ENCODE assay signal across 8 cellular contexts in the genomic region with DNA sequence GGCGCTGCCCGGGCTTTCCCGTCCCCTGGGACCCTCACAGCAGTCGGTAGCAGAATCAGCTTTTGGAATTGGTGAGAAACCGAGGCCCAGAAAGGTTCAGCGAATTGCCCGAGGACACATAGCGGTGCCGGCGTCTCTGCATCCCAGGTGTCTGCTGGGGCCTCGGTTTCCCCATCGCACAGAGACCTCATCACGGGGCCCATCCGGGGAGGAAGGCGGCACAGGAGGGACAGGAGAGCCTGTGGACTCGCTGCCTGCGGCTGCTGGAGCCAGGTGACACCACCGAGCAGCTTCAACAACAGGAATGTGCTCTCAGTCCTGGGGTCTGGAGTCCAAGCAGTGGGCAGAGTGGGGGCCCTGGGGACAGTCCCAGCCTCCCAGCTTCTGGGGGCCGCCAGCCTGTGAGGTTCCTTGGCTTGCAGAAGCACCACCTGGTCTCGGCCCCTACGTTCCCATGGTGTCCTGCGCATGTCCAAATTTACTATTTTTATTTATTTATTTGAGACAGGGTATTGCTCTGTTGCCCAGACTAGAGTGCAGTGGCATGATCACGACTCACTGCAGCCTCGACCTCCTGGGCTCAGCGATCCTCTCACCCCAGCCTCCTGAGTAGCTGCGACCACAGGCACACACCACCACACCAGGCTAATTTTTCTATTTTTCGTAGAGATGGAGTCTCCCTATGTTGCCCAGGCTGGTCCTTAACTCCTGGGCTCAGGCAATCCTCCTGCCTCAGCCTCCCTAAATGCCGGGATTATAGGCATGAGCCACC. TPM values are rescaled to one million over a fixed set of nuclear protein-coding genes. Genes with fewer than 3 reads are reported as not detected.
DNase-seq lines count a peak whose midpoint lies in the region; ATAC-seq and TF ChIP-seq lines count a peak whose summit lies in the region.

No MANE protein-coding gene starts in this region.

- H3K4me3 ChIP-seq in right atrium auricular region (peak overlapping the region; percentile 98 to 100), breast epithelium (peak overlapping the region; percentile 69 to 88 (median 81)), muscle layer of colon (ENCODE audit: low read depth in 1 of 2, low read length in 2 of 2) (peak overlapping the region; percentile 77 to 100)

- ATAC-seq in left ventricle myocardium superior (no peak), GM18517 (IDR thresholded peaks at IDR 0.05; ENCODE audit: unreplicated experiment) (no peak), HG02759 (IDR thresholded peaks at IDR 0.05; ENCODE audit: unreplicated experiment) (no peak)

- H3K4me1 ChIP-seq in right atrium auricular region (peaks cover 0 to 30% of the 10 kb centered on the region in 2 donors), breast epithelium (peaks cover 0 to 10% of the 10 kb centered on the region in 2 donors), muscle layer of colon (ENCODE audit: insufficient read depth, low read length) (peaks cover 12% of the 10 kb centered on the region)

- no peak overlapping the region for H3K9ac ChIP-seq in muscle layer of colon (ENCODE audit: low read length)

- peak overlapping the region in 1 of 2 donors; percentile 98 for H3K27ac ChIP-seq in right atrium auricular region
- H3K27ac ChIP-seq in breast epithelium = peak overlapping the region; percentile 94 to 97
- H3K27ac ChIP-seq in muscle layer of colon (ENCODE audit: low read depth, low read length) = no peak overlapping the region

- peaks cover 13% of the 10 kb centered on the region for H3K36me3 ChIP-seq in right atrium auricular region
- H3K36me3 ChIP-seq in breast epithelium = no peaks in the 10 kb centered on the region
- peaks cover 20% of the 10 kb centered on the region for H3K36me3 ChIP-seq in muscle layer of colon (ENCODE audit: insufficient read depth, low read length)

- intact Hi-C loops in left ventricle myocardium superior (cut with micrococcal nuclease) = no loop called here
- intact Hi-C loops in breast epithelium (cut with DNase I; ENCODE audit: low total_unique reads) = no loop called here

- no peak for TF ChIP-seq POLR2A in breast epithelium (IDR thresholded peaks at IDR 0.05)

- DNase-seq in right atrium auricular region (ENCODE audit: low spot score) (no peak), left ventricle myocardium superior (no peak), breast epithelium (ENCODE audit: low spot score in 2 of 2) (no peak), NCI-H1092 treated with DMSO at 0.1 percent for 48 hours (lab: John Stamatoyannopoulos, UW) (no peak), DMS 273 (lab: John Stamatoyannopoulos, UW; ENCODE audit: unreplicated experiment) (no peak)

- TF ChIP-seq CTCF in right atrium auricular region (IDR thresholded peaks at IDR 0.05) = no peak
- TF ChIP-seq CTCF in breast epithelium (IDR thresholded peaks at IDR 0.05) = no peak

- no peaks in the 10 kb centered on the region for H3K9me3 ChIP-seq in right atrium auricular region
- no peaks in the 10 kb centered on the region for H3K9me3 ChIP-seq in breast epithelium
- H3K9me3 ChIP-seq in muscle layer of colon (ENCODE audit: low read length) = no peaks in the 10 kb centered on the region

- H3K27me3 ChIP-seq in right atrium auricular region (no peaks in the 10 kb centered on the region), breast epithelium (no peaks in the 10 kb centered on the region), muscle layer of colon (ENCODE audit: control insufficient read depth in 1 of 2, insufficient read depth in 2 of 2, low read length in 2 of 2) (no peaks in the 10 kb centered on the region)

RNA-seq across cellular contexts. Expression of a gene that starts 0.5 kb away (rescaled TPM):
- 1 to 10 TPM; 2.8 to 5.5 TPM for total RNA-seq in right atrium auricular region
- 9.6 TPM for total RNA-seq in left ventricle myocardium superior
- total RNA-seq in breast epithelium = 10 to 100 TPM in 1 of 3 donors, 1 to 10 TPM in 2; 8.5 to 17.3 (median 8.8) TPM

RNA-seq across cellular contexts. Expression of a gene that starts 7.1 kb away (rescaled TPM):
- total RNA-seq in right atrium auricular region (not detected), left ventricle myocardium superior (not detected), breast epithelium (not detected)

RNA-seq across cellular contexts. Expression of a gene that starts 21.4 kb away (rescaled TPM):
- 1 to 10 TPM; 4.2 to 7.7 TPM for total RNA-seq in right atrium auricular region
- 10.2 TPM for total RNA-seq in left ventricle myocardium superior
- total RNA-seq in breast epithelium = 10 to 100 TPM in 2 of 3 donors, 1 to 10 TPM in 1; 7.5 to 15.5 (median 14.0) TPM
